Comparison of ENCODE assay signal across 8 cellular contexts in genomic region chr1:232704694-232705680, GRCh38.
A peak's percentile ranks its signal among the peaks of the same experiment; 100 is the strongest.
DNase-seq lines count a peak whose midpoint lies in the region; ATAC-seq lines count a peak whose summit lies in the region.

No MANE protein-coding gene starts in this region.

- H3K4me1 Mint-ChIP-seq in stimulated activated memory B cell treated with anti-CD40 and anti-IgM and Interleukin-4, amounts not matched to agents 10 μg/mL and 1 μg/mL and 100 μg/mL, for 72 hours = no peaks in the 10 kb centered on the region

- no peak overlapping the region for H3K27ac Mint-ChIP-seq in stimulated activated memory B cell treated with anti-CD40 and anti-IgM and Interleukin-4, amounts not matched to agents 10 μg/mL and 1 μg/mL and 100 μg/mL, for 72 hours

- peak; percentile 72 for DNase-seq in GM04504 (ENCODE audit: low read depth)
- peak; percentile 85 for DNase-seq in NCI-H748 treated with DMSO at 0.1 percent for 48 hours (lab: John Stamatoyannopoulos, UW)
- DNase-seq in epidermal melanocyte (ENCODE audit: insufficient read length, low spot score) = peak; percentile 71
- peak; percentile 53 for DNase-seq in myocyte (ENCODE audit: low read depth)
- DNase-seq in KBM-7 = no peak
- no peak for DNase-seq in UCSD-AML1 (lab: John Stamatoyannopoulos, UW; ENCODE audit: unreplicated experiment)

- ATAC-seq in HG03571 (IDR thresholded peaks at IDR 0.05; ENCODE audit: unreplicated experiment) = no peak
- no peak for ATAC-seq in stimulated activated memory B cell treated with anti-CD40 and anti-IgM and Interleukin-4, amounts not matched to agents 10 μg/mL and 1 μg/mL and 100 μg/mL, for 72 hours

- in situ Hi-C loops in KBM-7 (cut with MboI; ENCODE audit: low pct_unique_long_range_greater_than_20kb, low sequenced_read_pairs) = no loop called here

- no peak overlapping the region for H3K4me3 Mint-ChIP-seq in stimulated activated memory B cell treated with anti-CD40 and anti-IgM and Interleukin-4, amounts not matched to agents 10 μg/mL and 1 μg/mL and 100 μg/mL, for 72 hours

- H3K27me3 Mint-ChIP-seq in stimulated activated memory B cell treated with anti-CD40 and anti-IgM and Interleukin-4, amounts not matched to agents 10 μg/mL and 1 μg/mL and 100 μg/mL, for 72 hours = no peaks in the 10 kb centered on the region

- peaks cover 3% of the 10 kb centered on the region for H3K9me3 Mint-ChIP-seq in stimulated activated memory B cell treated with anti-CD40 and anti-IgM and Interleukin-4, amounts not matched to agents 10 μg/mL and 1 μg/mL and 100 μg/mL, for 72 hours

- H3K36me3 Mint-ChIP-seq in stimulated activated memory B cell treated with anti-CD40 and anti-IgM and Interleukin-4, amounts not matched to agents 10 μg/mL and 1 μg/mL and 100 μg/mL, for 72 hours = no peaks in the 10 kb centered on the region

Comparison
In these comparisons a context has a peak if more than half of its experiments do, and no peak if none do; other contexts are left out.
1. DNase-seq: peak in GM04504 (single experiment), NCI-H748 treated with DMSO at 0.1 percent for 48 hours (single experiment), epidermal melanocyte (single experiment) and myocyte (single experiment); none in KBM-7 (single experiment) and UCSD-AML1 (single experiment).